In genomic region chr7:55683501-55683900, GRCh38 we compare ENCODE assay signal across 6 cellular contexts.
DNase-seq lines count a peak whose midpoint lies in the region; ATAC-seq, FAIRE-seq and TF ChIP-seq lines count a peak whose summit lies in the region.
"Not testable (repeated sequence)": the region's sequence is repeated elsewhere in the genome, so short reads cannot be mapped to it uniquely, and the experiment has no call there.

No MANE protein-coding gene starts in this region.

- not testable (repeated sequence) for H3K36me3 ChIP-seq in H7 (replicated peaks; ENCODE audit: control insufficient read depth, insufficient read depth, low read length); K562 (ENCODE audit: control insufficient read depth, insufficient read depth, low read length); mesendoderm (ENCODE audit: control insufficient read depth, insufficient read depth, low read length)

- not testable (repeated sequence) for H3K4me3 ChIP-seq in H7 (ENCODE audit: insufficient read depth, low read depth, low read length); K562; mesendoderm (ENCODE audit: low read length)

- H3K27ac ChIP-seq in K562 (ENCODE audit: extremely low read depth, low read depth, low read length); mesendoderm (ENCODE audit: low read depth, low read length): not testable (repeated sequence)

- H3K4me3 Mint-ChIP-seq in neural crest cell = not testable (repeated sequence)

- not testable (repeated sequence) for H3K27me3 ChIP-seq in H7 (ENCODE audit: control insufficient read depth, insufficient read depth, low read length); K562 (ENCODE audit: control insufficient read depth in 2 of 2, insufficient read depth in 2 of 2, low read length in 2 of 2); mesendoderm (ENCODE audit: insufficient read depth, low read length, poor library complexity)

- H2BK15ac ChIP-seq in mesendoderm (replicated peaks; ENCODE audit: low read depth) = not testable (repeated sequence)

- H2AK5ac ChIP-seq in mesendoderm (ENCODE audit: low read length) = not testable (repeated sequence)

- not testable (repeated sequence) for TF ChIP-seq CTCF in K562 (IDR thresholded peaks at IDR 0.05 in 2 of 3, conservative IDR thresholded peaks at IDR 0.05 in 1 of 3; ENCODE audit: insufficient read depth in 2 of 3, low read depth in 1 of 3, low read length in 3 of 3); neural crest cell (conservative IDR thresholded peaks at IDR 0.05)

- not testable (repeated sequence) for FAIRE-seq in K562 (lab: Jason Lieb, UNC)

- H3K56ac ChIP-seq in mesendoderm (ENCODE audit: low read length) = not testable (repeated sequence)

- CTCF ChIA-PET in K562 (lab: Yijun Ruan, JAX; ENCODE audit: low intra/inter-chr PET ratio) = not testable (repeated sequence)

- intact Hi-C loops in K562 (cut with micrococcal nuclease) = not testable (repeated sequence)

- in situ Hi-C loops in K562 (cut with MboI) = not testable (repeated sequence)

- not testable (repeated sequence) for TF ChIP-seq RAD21 in K562 (CRISPR knock-in tag; conservative IDR thresholded peaks at IDR 0.05 in 1 of 2, IDR thresholded peaks at IDR 0.05 in 1 of 2)

- not testable (repeated sequence) for H4K8ac ChIP-seq in mesendoderm (ENCODE audit: low read depth, low read length)

- not testable (repeated sequence) for H3K23ac ChIP-seq in mesendoderm (ENCODE audit: low read length)

- H2AFZ ChIP-seq in K562 (ENCODE audit: low read depth, low read length) = not testable (repeated sequence)

- POLR2A ChIA-PET in K562 (lab: Yijun Ruan, JAX) = not testable (repeated sequence)

- not testable (repeated sequence) for H3K27me3 Mint-ChIP-seq in neural crest cell (ENCODE audit: low read depth)

- H4K20me1 ChIP-seq in K562 (replicated peaks; ENCODE audit: control insufficient read depth, insufficient read depth, low read length) = not testable (repeated sequence)

- peak overlapping the region; percentile 87 for H3K27ac Mint-ChIP-seq in neural crest cell (ENCODE audit: unreplicated experiment)

- H3K4me1 ChIP-seq in K562 (replicated peaks in 1 of 2; ENCODE audit: control insufficient read depth in 2 of 2, insufficient read depth in 2 of 2, low read length in 2 of 2); mesendoderm (ENCODE audit: control insufficient read depth, low read depth, low read length): not testable (repeated sequence)

- H3K79me2 ChIP-seq in K562 (ENCODE audit: control insufficient read depth, insufficient read depth, low read length); mesendoderm (ENCODE audit: control insufficient read depth, insufficient read depth, low read length): not testable (repeated sequence)

- ATAC-seq in K562 = peak; percentile 45

- H3K9me3 Mint-ChIP-seq in neural crest cell = not testable (repeated sequence)

- H3K4ac ChIP-seq in mesendoderm (ENCODE audit: low read depth, low read length) = not testable (repeated sequence)

- H3K4me1 Mint-ChIP-seq in neural crest cell = not testable (repeated sequence)

- not testable (repeated sequence) for H3K9me3 ChIP-seq in K562 (replicated peaks; ENCODE audit: control insufficient read depth, insufficient read depth, low read depth, low read length)

- H3K9me1 ChIP-seq in K562 (ENCODE audit: control insufficient read depth, insufficient read depth, low read length) = not testable (repeated sequence)

- H3K36me3 Mint-ChIP-seq in neural crest cell (ENCODE audit: low read depth) = not testable (repeated sequence)

- H3K9ac ChIP-seq in K562 (ENCODE audit: insufficient read depth in 1 of 2, low read depth in 2 of 2, low read length in 2 of 2); mesendoderm (ENCODE audit: low read length): not testable (repeated sequence)

- not testable (repeated sequence) for H2BK5ac ChIP-seq in mesendoderm (ENCODE audit: low read length)

- not testable (repeated sequence) for TF ChIP-seq POLR2A in K562 (conservative IDR thresholded peaks at IDR 0.05)

- H4K5ac ChIP-seq in mesendoderm (ENCODE audit: low read length) = not testable (repeated sequence)

- BruUV-seq in K562 (replicated peaks; lab: Mats Ljungman, UMichigan) = not testable (repeated sequence)

- DNase-seq in ELF-1 (ENCODE audit: low read depth, low spot score) = peak; percentile 9
- peak; percentile 16 for DNase-seq in H7
- DNase-seq in K562 (ENCODE audit: extremely low read depth in 1 of 4, low spot score in 3 of 4); neural crest cell (ENCODE audit: low read depth, low spot score): not testable (repeated sequence)
- peak; percentile 70 for DNase-seq in left kidney (ENCODE audit: low read depth, low spot score)
- peak; percentile 5 for DNase-seq in mesendoderm

- whole genome bisulfite sequencing in K562 (ENCODE audit: insufficient coverage, low coverage, missing lambda C conversion rate) = 16% methylated on average over 9 of the region's 9 CpGs
- no CpG with 5 or more reads among the region's 9 CpGs for WGBS in mesendoderm (ENCODE audit: extremely low coverage, insufficient coverage, low lambda C conversion rate)

- H3K18ac ChIP-seq in mesendoderm (ENCODE audit: low read length) = not testable (repeated sequence)

- not testable (repeated sequence) for TF ChIP-seq EP300 in K562 (IDR thresholded peaks at IDR 0.05; ENCODE audit: low read length)

- H3K79me1 ChIP-seq in mesendoderm (ENCODE audit: low read length) = not testable (repeated sequence)

- H2BK120ac ChIP-seq in mesendoderm (ENCODE audit: low read depth, low read length) = not testable (repeated sequence)

- H3K4me2 ChIP-seq in K562 (ENCODE audit: insufficient read depth, low read length); mesendoderm (ENCODE audit: low read length): not testable (repeated sequence)
